Comparison of ENCODE assay signal across 8 cellular contexts in the genomic region with DNA sequence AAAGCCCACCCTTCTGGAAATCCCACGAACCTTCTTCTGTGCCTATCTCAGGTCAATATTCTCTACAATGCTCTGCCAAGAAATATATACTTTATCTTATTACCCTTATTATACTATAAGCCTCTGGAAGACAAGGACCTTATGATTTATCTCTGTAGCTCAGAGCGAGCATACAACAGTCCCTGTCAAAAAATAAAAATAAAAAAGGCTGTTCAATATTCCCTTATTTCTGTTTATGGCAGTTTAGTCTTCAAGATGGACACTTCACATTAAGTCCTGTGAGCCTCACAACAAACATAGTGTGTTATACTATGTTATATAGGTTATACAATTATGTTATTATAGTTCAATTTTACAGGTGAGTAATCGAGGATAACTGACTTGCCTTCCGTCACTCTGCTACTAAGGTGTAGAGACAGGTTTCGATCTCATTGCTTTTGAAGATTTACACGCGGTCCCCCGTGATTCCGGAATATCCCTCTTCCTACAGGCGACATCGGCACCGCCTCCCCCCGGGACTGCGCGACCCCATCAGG. TPM values are rescaled to one million over a fixed set of nuclear protein-coding genes. Genes with fewer than 3 reads are reported as not detected.
DNase-seq lines count a peak whose midpoint lies in the region; ATAC-seq and TF ChIP-seq lines count a peak whose summit lies in the region.

No MANE protein-coding gene starts in this region.

- peak overlapping the region; percentile 97 to 99 for H3K27ac Mint-ChIP-seq in T-cell
- H3K27ac Mint-ChIP-seq in stimulated activated memory B cell treated with anti-CD40 and anti-IgM and Interleukin-4, amounts not matched to agents 10 μg/mL and 1 μg/mL and 100 μg/mL, for 72 hours = peak overlapping the region; percentile 99

- TF ChIP-seq CTCF in hepatocyte (IDR thresholded peaks at IDR 0.05; ENCODE audit: poor library complexity) = no peak

- no peaks in the 10 kb centered on the region for H3K27me3 ChIP-seq in hepatocyte

- H2AFZ ChIP-seq in hepatocyte = peak overlapping the region; percentile 60

- no peaks in the 10 kb centered on the region for H3K9me3 Mint-ChIP-seq in T-cell
- peaks cover 2% of the 10 kb centered on the region for H3K9me3 Mint-ChIP-seq in stimulated activated memory B cell treated with anti-CD40 and anti-IgM and Interleukin-4, amounts not matched to agents 10 μg/mL and 1 μg/mL and 100 μg/mL, for 72 hours

- peak overlapping the region; percentile 82 for H3K4me2 ChIP-seq in hepatocyte

- WGBS in hepatocyte (ENCODE audit: low lambda C conversion rate, missing lambda C conversion rate) = 6% methylated on average over 15 of the region's 15 CpGs

- H3K4me1 Mint-ChIP-seq in T-cell = peaks cover 38 to 41% (median 41%) of the 10 kb centered on the region in 3 donors
- peaks cover 16% of the 10 kb centered on the region for H3K4me1 Mint-ChIP-seq in stimulated activated memory B cell treated with anti-CD40 and anti-IgM and Interleukin-4, amounts not matched to agents 10 μg/mL and 1 μg/mL and 100 μg/mL, for 72 hours

- no peaks in the 10 kb centered on the region for H4K20me1 ChIP-seq in hepatocyte (ENCODE audit: insufficient read depth, poor library complexity, severe bottlenecking)

- peaks cover 39% of the 10 kb centered on the region for H3K79me2 ChIP-seq in hepatocyte

- peaks cover 16% of the 10 kb centered on the region for H3K4me1 ChIP-seq in hepatocyte (ENCODE audit: insufficient read depth)

- no peaks in the 10 kb centered on the region for H3K27me3 Mint-ChIP-seq in T-cell
- H3K27me3 Mint-ChIP-seq in stimulated activated memory B cell treated with anti-CD40 and anti-IgM and Interleukin-4, amounts not matched to agents 10 μg/mL and 1 μg/mL and 100 μg/mL, for 72 hours = no peaks in the 10 kb centered on the region

- peak overlapping the region; percentile 80 for H3K4me3 ChIP-seq in hepatocyte

- no peaks in the 10 kb centered on the region for H3K9me2 ChIP-seq in hepatocyte (replicated peaks; ENCODE audit: insufficient read depth)

- peak; percentile 37 to 50 for ATAC-seq in activated CD4-positive, CD25-positive, alpha-beta regulatory T cell treated with anti-CD3 and anti-CD28 coated beads, Interleukin-2, amount 50 U/mL, for 24 hours
- peak in 3 of 4 experiments; percentile 24 to 33 (median 28) for ATAC-seq in T-cell (replicated peaks in 1 of 4)
- ATAC-seq in stimulated activated memory B cell treated with anti-CD40 and anti-IgM and Interleukin-4, amounts not matched to agents 10 μg/mL and 1 μg/mL and 100 μg/mL, for 72 hours = no peak
- no peak for ATAC-seq in HG02973 (IDR thresholded peaks at IDR 0.05; ENCODE audit: unreplicated experiment)

- H3K4me3 Mint-ChIP-seq in T-cell = peak overlapping the region; percentile 99
- peak overlapping the region; percentile 99 for H3K4me3 Mint-ChIP-seq in stimulated activated memory B cell treated with anti-CD40 and anti-IgM and Interleukin-4, amounts not matched to agents 10 μg/mL and 1 μg/mL and 100 μg/mL, for 72 hours

- DNase-seq in activated CD4-positive, CD25-positive, alpha-beta regulatory T cell (lab: John Stamatoyannopoulos, UW) = no peak
- DNase-seq in T-cell = no peak
- DNase-seq in hepatocyte (ENCODE audit: low spot score) = no peak
- DNase-seq in NCI-H524 treated with DMSO at 0.1 percent for 48 hours (lab: John Stamatoyannopoulos, UW) = no peak
- DNase-seq in T1000 (lab: John Stamatoyannopoulos, UW) = no peak

- no peaks in the 10 kb centered on the region for H3K36me3 ChIP-seq in hepatocyte (replicated peaks; ENCODE audit: insufficient read depth, low read depth)

- peak overlapping the region; percentile 96 for H3K27ac ChIP-seq in hepatocyte

- H3K36me3 Mint-ChIP-seq in T-cell = peaks cover 13% of the 10 kb centered on the region
- no peaks in the 10 kb centered on the region for H3K36me3 Mint-ChIP-seq in stimulated activated memory B cell treated with anti-CD40 and anti-IgM and Interleukin-4, amounts not matched to agents 10 μg/mL and 1 μg/mL and 100 μg/mL, for 72 hours

- CTCF ChIA-PET in T-cell (lab: Charles Lee) = interaction anchor here in 1 of 2 donors (0.9 kb wide), 1 partner anchor 16 kb away, joined by 3 read pairs; no protein-coding TSS in a partner anchor

- POLR2A ChIA-PET in T-cell (lab: Charles Lee) = interaction anchor here in 1 of 2 donors (0.5 to 1.0 kb wide), 4 partner anchors 73 to 753 kb away, joined by 3 to 5 read pairs (median 4); a partner anchor contains a TSS

- no peaks in the 10 kb centered on the region for H3K9me3 ChIP-seq in hepatocyte (ENCODE audit: low read depth)

RNA-seq across cellular contexts. Expression of a gene that starts 0.6 kb away (rescaled TPM):
- total RNA-seq in T-cell = 10 to 100 TPM; 48.9 to 77.7 (median 53.6) TPM
- total RNA-seq in hepatocyte = 42.1 and 49.1 TPM in 2 replicates
- polyA plus RNA-seq in hepatocyte = 51.8 and 56.1 TPM in 2 replicates

Comparison
In these comparisons a context has a peak if more than half of its experiments do, and no peak if none do; other contexts are left out.
1. ATAC-seq: peak in activated CD4-positive, CD25-positive, alpha-beta regulatory T cell treated with anti-CD3 and anti-CD28 coated beads, Interleukin-2, amount 50 U/mL, for 24 hours (2 of 2) and T-cell (3 of 4); none in stimulated activated memory B cell treated with anti-CD40 and anti-IgM and Interleukin-4, amounts not matched to agents 10 μg/mL and 1 μg/mL and 100 μg/mL, for 72 hours (single experiment) and HG02973 (single experiment).